ENCODE assay signal across 9 cellular contexts in the genomic region with DNA sequence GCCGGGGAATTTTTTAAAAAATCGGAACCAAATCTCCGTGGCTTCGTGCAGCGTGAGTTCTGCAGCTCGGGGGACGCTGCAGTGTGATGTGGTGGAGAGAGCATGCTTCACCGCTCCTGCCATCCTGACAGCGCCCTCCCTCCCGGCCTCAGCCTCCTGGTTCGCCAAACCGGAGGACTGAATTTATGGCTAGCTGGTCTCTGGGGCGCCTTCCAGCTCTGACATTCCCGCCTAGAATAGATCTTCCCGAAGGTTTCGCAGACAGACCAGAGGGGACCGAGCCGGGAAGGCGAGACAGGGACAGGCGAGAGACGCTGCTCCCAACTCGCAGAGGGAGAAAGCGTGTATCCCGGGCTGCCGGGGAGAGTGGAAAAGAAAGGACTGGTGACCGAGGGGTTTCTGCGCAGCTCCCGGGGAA. TPM values are rescaled to one million over a fixed set of nuclear protein-coding genes. Genes with fewer than 3 reads are reported as not detected.
DNase-seq lines count a peak whose midpoint lies in the region; ATAC-seq, FAIRE-seq and TF ChIP-seq lines count a peak whose summit lies in the region.
"Had no signal": no experiment of that assay in that cellular context is flagged by ENCODE, and none has a peak within 500 bp of the region (broad histone marks: within the 10 kb centered on the region; RNA-seq: fewer than 3 reads in every experiment).

No MANE protein-coding gene starts in this region.

- H3K4me3 Mint-ChIP-seq in central memory CD8-positive, alpha-beta T cell = peak overlapping the region; percentile 97

- peak overlapping the region; percentile 93 for H3K27ac Mint-ChIP-seq in central memory CD8-positive, alpha-beta T cell (ENCODE audit: low read depth)

- DNase-seq in D721Med (ENCODE audit: insufficient read length, low spot score) (peak; percentile 32), NCI-H1105 (lab: John Stamatoyannopoulos, UW) (peak; percentile 9), kidney tubule cell (ENCODE audit: low spot score) (peak; percentile 20), spleen (peak; percentile 78)
- DNase-seq in central memory CD8-positive, alpha-beta T cell (ENCODE audit: low spot score in 2 of 2) = no peak
- DNase-seq in activated effector memory CD4-positive, alpha-beta T cell treated with anti-CD3 and anti-CD28 coated beads, Interleukin-2, amount 50 U/mL, for 16 hours = no peak

- no peaks in the 10 kb centered on the region for H3K9me3 ChIP-seq in spleen

- H3K27ac ChIP-seq in spleen = peak overlapping the region; percentile 19 to 82 (median 58)

- peaks cover 0 to 52% (median 37%) of the 10 kb centered on the region in 7 donors for H3K27me3 ChIP-seq in spleen (replicated peaks in 1 of 7)

- no peaks in the 10 kb centered on the region for H3K9me3 Mint-ChIP-seq in central memory CD8-positive, alpha-beta T cell

- no peaks in the 10 kb centered on the region for H3K36me3 ChIP-seq in spleen

- TF ChIP-seq POLR2A in spleen (IDR thresholded peaks at IDR 0.05) = no peak

- peak overlapping the region; percentile 47 to 80 (median 55) for H3K4me3 ChIP-seq in spleen
- H3K4me3 ChIP-seq: K562 had no signal

- TF ChIP-seq CTCF in D721Med (IDR thresholded peaks at IDR 0.05; ENCODE audit: insufficient read depth, missing control alignments) (no peak), spleen (IDR thresholded peaks at IDR 0.05 in 8 of 11, conservative IDR thresholded peaks at IDR 0.05 in 3 of 11) (no peak)

- peaks cover 9% of the 10 kb centered on the region for H3K27me3 Mint-ChIP-seq in central memory CD8-positive, alpha-beta T cell

- H3K4me1 ChIP-seq in spleen = peaks cover 8 to 58% (median 38%) of the 10 kb centered on the region in 6 donors

- FAIRE-seq in D721Med (lab: Jason Lieb, UNC) = no peak
- FAIRE-seq: K562 had no signal

- no peak for ATAC-seq in central memory CD8-positive, alpha-beta T cell (replicated peaks; ENCODE audit: extremely low read depth, poor library complexity, severe bottlenecking)
- ATAC-seq in HG02981 (IDR thresholded peaks at IDR 0.05; ENCODE audit: unreplicated experiment) = no peak
- ATAC-seq in HG03045 (IDR thresholded peaks at IDR 0.05; ENCODE audit: unreplicated experiment) = no peak
- ATAC-seq: K562 had no signal

- WGBS in spleen, 5 donors = 0 to 10% (median 1%) methylated on average over 16 to 28 of the region's 28 CpGs

- H3K4me1 Mint-ChIP-seq in central memory CD8-positive, alpha-beta T cell = peaks cover 60% of the 10 kb centered on the region

- intact Hi-C loops in spleen (cut with DNase I; ENCODE audit: low total_unique reads) = no loop called here

- H3K36me3 Mint-ChIP-seq in central memory CD8-positive, alpha-beta T cell (ENCODE audit: insufficient read depth) = peaks cover 10% of the 10 kb centered on the region

RNA-seq across cellular contexts. Expression of gene HOPX, which starts 25.9 kb away (rescaled TPM):
- total RNA-seq in spleen = 10 to 100 TPM in 2 of 7 donors, 1 to 10 TPM in 5; 6.0 to 26.0 (median 8.0) TPM
- 10 to 100 TPM in 1 of 3 donors, 1 to 10 TPM in 2; 6.0 to 16.4 (median 8.8) TPM for polyA plus RNA-seq in spleen
- polyA plus RNA-seq: K562 had no signal

Comparison
In these comparisons a context has a peak if more than half of its experiments do, and no peak if none do; other contexts are left out.
1. DNase-seq: peak in D721Med (single experiment), NCI-H1105 (single experiment), kidney tubule cell (single experiment) and spleen (single experiment); none in central memory CD8-positive, alpha-beta T cell (0 of 2) and activated effector memory CD4-positive, alpha-beta T cell treated with anti-CD3 and anti-CD28 coated beads, Interleukin-2, amount 50 U/mL, for 16 hours (single experiment).